8 cellular contexts compared by ENCODE assay signal in the genomic region with DNA sequence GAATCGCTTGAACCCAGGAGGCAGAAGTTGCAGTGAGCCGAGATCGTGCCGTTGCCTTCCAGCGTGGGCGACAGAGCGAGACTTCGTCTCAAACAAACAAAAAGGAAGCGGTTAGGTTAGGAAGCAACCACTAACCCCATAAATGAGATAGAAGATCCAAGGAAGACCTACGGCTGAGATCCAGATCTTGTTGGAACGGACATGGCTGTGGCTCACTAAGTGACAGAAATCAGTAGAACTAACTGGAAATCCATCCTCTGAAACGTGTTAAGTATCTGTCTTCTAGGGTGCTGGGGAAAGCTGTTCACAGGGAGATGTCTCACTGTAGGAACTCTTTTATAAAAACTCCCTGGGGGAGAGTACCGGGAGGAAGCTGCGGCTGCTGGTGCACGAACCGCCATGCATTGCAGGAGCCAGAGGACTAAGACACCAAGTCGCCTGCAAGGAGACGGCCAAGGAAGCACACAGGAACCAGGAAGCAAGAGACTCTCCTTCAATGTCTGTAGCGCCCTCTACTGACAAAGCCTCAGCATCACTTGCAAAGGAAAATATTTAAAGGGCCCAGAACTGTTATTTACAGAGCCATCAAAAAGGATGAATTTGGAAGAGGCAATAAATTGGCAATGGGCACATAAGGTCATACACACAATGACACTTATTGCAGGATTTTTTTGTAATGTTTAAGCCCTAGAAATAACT. TPM values are rescaled to one million over a fixed set of nuclear protein-coding genes. Genes with fewer than 3 reads are reported as not detected.
A peak's percentile ranks its signal among the peaks of the same experiment; 100 is the strongest.
DNase-seq lines count a peak whose midpoint lies in the region; ATAC-seq and TF ChIP-seq lines count a peak whose summit lies in the region.

No MANE protein-coding gene starts in this region.

- no peaks in the 10 kb centered on the region for H3K27me3 ChIP-seq in left lung

- H3K9me3 ChIP-seq in left lung = no peaks in the 10 kb centered on the region

- no peak overlapping the region for H3K27ac ChIP-seq in left lung

- H3K4me3 ChIP-seq in cardiac fibroblast (replicated peaks in 1 of 2; ENCODE audit: low read depth in 2 of 2, low read length in 2 of 2) = no peak overlapping the region
- H3K4me3 ChIP-seq in left lung = no peak overlapping the region

- DNase-seq in stimulated activated CD4-positive, alpha-beta T cell treated with anti-CD3 and anti-CD28 coated beads, Interleukin-12 subunit alpha, Interleukin-12 subunit beta, amount 100 ng/mL, for 48 hours (ENCODE audit: low read depth in 2 of 3, low spot score in 1 of 3) = peak in 2 of 3 donors; percentile 36 to 64
- DNase-seq in stimulated activated CD4-positive, alpha-beta T cell treated with anti-CD3 and anti-CD28 coated beads, Interleukin-12 subunit alpha, Interleukin-12 subunit beta, amount 100 ng/mL, for 4 hours = no peak
- DNase-seq in RKO (ENCODE audit: low spot score) = peak; percentile 81
- DNase-seq in cardiac fibroblast (ENCODE audit: low read depth in 2 of 2) = peak; percentile 83
- DNase-seq in left lung = peak in 1 of 2 donors; percentile 47

- peak; percentile 80 for TF ChIP-seq CTCF in cardiac fibroblast (IDR thresholded peaks at IDR 0.05; ENCODE audit: low read depth, low read length)
- peak; percentile 34 to 52 for TF ChIP-seq CTCF in left lung (IDR thresholded peaks at IDR 0.05)

- intact Hi-C loops in left lung (cut with DNase I) = no loop called here

- no peaks in the 10 kb centered on the region for H3K36me3 ChIP-seq in left lung

- H3K4me1 ChIP-seq in left lung = no peaks in the 10 kb centered on the region

- peak; percentile 81 for ATAC-seq in HG03439 (IDR thresholded peaks at IDR 0.05; ENCODE audit: unreplicated experiment)
- ATAC-seq in left lung = peak; percentile 89
- no peak for ATAC-seq in HG03135 (IDR thresholded peaks at IDR 0.05; ENCODE audit: unreplicated experiment)
- no peak for ATAC-seq in HG02763 (IDR thresholded peaks at IDR 0.05; ENCODE audit: unreplicated experiment)

RNA-seq across cellular contexts. Expression of a gene that starts 16.9 kb away (rescaled TPM):
- total RNA-seq in left lung = 10 to 100 TPM; 18.0 to 20.1 TPM

RNA-seq across cellular contexts. Expression of a gene that starts 47.6 kb away (rescaled TPM):
- total RNA-seq in left lung = 1 to 10 TPM; 5.8 to 9.1 TPM

RNA-seq across cellular contexts. Expression of a gene that starts 51.4 kb away (rescaled TPM):
- 1 to 10 TPM; 3.0 to 4.6 TPM for total RNA-seq in left lung

Comparison
In these comparisons a context has a peak if more than half of its experiments do, and no peak if none do; other contexts are left out.
1. ATAC-seq: peak in HG03439 (single experiment) and left lung (single experiment); none in HG03135 (single experiment) and HG02763 (single experiment).